Comparison of ENCODE assay signal across 13 cellular contexts in genomic region chr11:103624708-103625623, GRCh38.
DNase-seq lines count a peak whose midpoint lies in the region; ATAC-seq and TF ChIP-seq lines count a peak whose summit lies in the region.
"Had no signal": no experiment of that assay in that cellular context is flagged by ENCODE, and none has a peak within 500 bp of the region (broad histone marks: within the 10 kb centered on the region; RNA-seq: fewer than 3 reads in every experiment).

No MANE protein-coding gene starts in this region.

- H3K9me2 ChIP-seq in HCT116 (ENCODE audit: insufficient read depth) (no peaks in the 10 kb centered on the region), Karpas-422 (replicated peaks; ENCODE audit: insufficient read depth, low read length) (no peaks in the 10 kb centered on the region)

- H3K4me1 ChIP-seq in HCT116 (ENCODE audit: control insufficient read depth in 1 of 2, insufficient read depth in 2 of 2, low read length in 2 of 2) (peaks cover 0 to 13% of the 10 kb centered on the region in 2 experiments; a peak in 2 of 4 replicates), Karpas-422 (ENCODE audit: low read length) (peaks cover 1% of the 10 kb centered on the region; the same call in 1 of the 2 replicates)

- RAD21 ChIA-PET in HCT116 (lab: Charles Lee; ENCODE audit: low non-redundant PET in 1 of 2, low total read pairs in 2 of 2, uncharacterized antibody in 2 of 2, unreplicated experiment in 2 of 2): no interaction called here

- in situ Hi-C loops in ACHN (cut with HindIII; ENCODE audit: low pct_ligation_motif_present, low pct_unique_long_range_greater_than_20kb, low sequenced_read_pairs): no loop called here

- H3K9me3 ChIP-seq in HCT116 (ENCODE audit: control insufficient read depth in 1 of 2, insufficient read depth in 1 of 2, low read depth in 1 of 2, low read length in 2 of 2) (no peaks in the 10 kb centered on the region), Karpas-422 (ENCODE audit: low read length) (no peaks in the 10 kb centered on the region)
- H3K9me3 ChIP-seq: neutrophil had no signal

- no peak for TF ChIP-seq RAD21 in HCT116 (IDR thresholded peaks at IDR 0.05; ENCODE audit: low read depth)

- H3K27me3 ChIP-seq in HCT116 (ENCODE audit: insufficient read depth, low read length): no peaks in the 10 kb centered on the region
- H3K27me3 ChIP-seq in Karpas-422 (ENCODE audit: low read length): no peaks in the 10 kb centered on the region
- H3K27me3 ChIP-seq: neutrophil had no signal

- H3K4me3 ChIP-seq in HCT116 (replicated peaks in 1 of 2; ENCODE audit: low read depth in 1 of 2, low read length in 2 of 2) (no peak overlapping the region), Karpas-422 (ENCODE audit: low read length) (no peak overlapping the region)

- H3K9me3 Mint-ChIP-seq in WTC11: 0 out of 2 replicates have a peak, but pooled peaks cover 3% of the 10 kb centered on the region

- ATAC-seq in HCT116: peak; percentile 53; the same call in 1 of the 2 replicates
- ATAC-seq in WTC11: peak; percentile 72
- ATAC-seq in left ventricle myocardium superior: peak; percentile 43
- ATAC-seq in HG02852 (IDR thresholded peaks at IDR 0.05; ENCODE audit: unreplicated experiment): no peak
- no peak for ATAC-seq in GM21786 (IDR thresholded peaks at IDR 0.05; ENCODE audit: unreplicated experiment)
- no peak for ATAC-seq in GM18520 (IDR thresholded peaks at IDR 0.05; ENCODE audit: unreplicated experiment)

- H3K4me3 Mint-ChIP-seq in WTC11: no peak overlapping the region
- H3K4me3 Mint-ChIP-seq: CD4-positive, CD25-positive, alpha-beta regulatory T cell had no signal

- no peak for TF ChIP-seq CTCF in HCT116 (IDR thresholded peaks at IDR 0.05 in 2 of 3, conservative IDR thresholded peaks at IDR 0.05 in 1 of 3; ENCODE audit: borderline replicate concordance in 1 of 3, insufficient read depth in 1 of 3, low read depth in 2 of 3, low read length in 2 of 3)
- TF ChIP-seq CTCF in WTC11 (IDR thresholded peaks at IDR 0.05): no peak

- H3K4me2 ChIP-seq in HCT116 (ENCODE audit: low read length) (peak overlapping the region; percentile 44), Karpas-422 (ENCODE audit: low read depth, low read length, poor library complexity, severe bottlenecking) (no peak overlapping the region)

- no peak for TF ChIP-seq POLR2A in HCT116 (IDR thresholded peaks at IDR 0.05; ENCODE audit: borderline replicate concordance, extremely low read depth, insufficient read depth, insufficient read length)

- H4K20me1 ChIP-seq in HCT116 (ENCODE audit: insufficient read depth): no peaks in the 10 kb centered on the region
- no peaks in the 10 kb centered on the region for H4K20me1 ChIP-seq in Karpas-422 (ENCODE audit: insufficient read depth, low read depth, low read length)

- CTCF ChIA-PET in HCT116 (lab: Charles Lee) (no interaction called here), WTC11 (lab: Charles Lee) (no interaction called here)

- H3K79me2 ChIP-seq in HCT116 (ENCODE audit: insufficient read depth, low read length) (no peaks in the 10 kb centered on the region), Karpas-422 (ENCODE audit: low read length) (no peaks in the 10 kb centered on the region)

- no peak overlapping the region for H3K27ac ChIP-seq in HCT116 (ENCODE audit: low read depth, low read length)
- H3K27ac ChIP-seq in Karpas-422 (ENCODE audit: low read length): no peak overlapping the region
- H3K27ac ChIP-seq: neutrophil had no signal

- POLR2A ChIA-PET in HCT116 (lab: Charles Lee) (no interaction called here), WTC11 (lab: Charles Lee) (no interaction called here)

- no peaks in the 10 kb centered on the region for H3K36me3 Mint-ChIP-seq in WTC11
- H3K36me3 Mint-ChIP-seq: CD4-positive, CD25-positive, alpha-beta regulatory T cell had no signal

- H3K27me3 Mint-ChIP-seq in WTC11 (ENCODE audit: low read depth): peaks cover 3% of the 10 kb centered on the region; the same call in 1 of the 2 replicates
- H3K27me3 Mint-ChIP-seq: CD4-positive, CD25-positive, alpha-beta regulatory T cell had no signal

- BruUV-seq in HCT116 (replicated peaks; lab: Mats Ljungman, UMichigan): no TSS peak

- H3K27ac Mint-ChIP-seq in WTC11: peak overlapping the region; percentile 39

- intact Hi-C loops in HCT116 (cut with micrococcal nuclease) (no loop called here), left ventricle myocardium superior (cut with micrococcal nuclease) (no loop called here)

- peak; percentile 70 for DNase-seq in ACHN
- DNase-seq in HCT116 (ENCODE audit: low read depth, low spot score): no peak
- no peak for DNase-seq in WTC11 (ENCODE audit: low spot score)
- no peak for DNase-seq in left ventricle myocardium superior
- no peak for DNase-seq in Karpas-422
- DNase-seq: activated CD4-positive, alpha-beta T cell treated with anti-CD3 and anti-CD28 coated beads, Interleukin-2, amount 50 U/mL, for 4 hours; CD4-positive, CD25-positive, alpha-beta regulatory T cell; KBM-7; NK-92 treated with Interleukin-12 subunit alpha and Interleukin-12 subunit beta, amount 100 ng/mL, for 24 hours had no signal

- H2AFZ ChIP-seq in HCT116 (ENCODE audit: low read depth, low read length, poor library complexity, severe bottlenecking) (no peak overlapping the region), Karpas-422 (ENCODE audit: low read length) (no peak overlapping the region)

- H3K4me1 Mint-ChIP-seq in WTC11: peaks cover 24% of the 10 kb centered on the region

- H3K36me3 ChIP-seq in HCT116 (ENCODE audit: control insufficient read depth in 1 of 2, insufficient read depth in 2 of 2, low read length in 2 of 2) (no peaks in the 10 kb centered on the region), Karpas-422 (ENCODE audit: insufficient read depth, low read length) (no peaks in the 10 kb centered on the region)
- H3K36me3 ChIP-seq: neutrophil had no signal

- no peak overlapping the region for H3K9ac ChIP-seq in HCT116 (ENCODE audit: low read length)
- no peak overlapping the region for H3K9ac ChIP-seq in Karpas-422 (ENCODE audit: low read length)

TF ChIP-seq in HCT116, 20 proteins besides CTCF, POLR2A, EP300 and RAD21:
- TF ChIP-seq EGR1 (IDR thresholded peaks at IDR 0.05; ENCODE audit: low read depth) (no peak), EZH2phosphoT487 (IDR thresholded peaks at IDR 0.05; ENCODE audit: borderline replicate concordance) (no peak)
TF ChIP-seq in HCT116: peak in this region for 0.

TF ChIP-seq in WTC11, 78 proteins besides CTCF, POLR2A, EP300 and RAD21:
- TF ChIP-seq ATF3 (CRISPR knock-in tag; conservative IDR thresholded peaks at IDR 0.05) (no peak), HMGXB4 (CRISPR knock-in tag; IDR thresholded peaks at IDR 0.05) (no peak)
TF ChIP-seq in WTC11: peak in this region for 0.

Comparison
In these comparisons a context has a peak if more than half of its experiments do, and no peak if none do; other contexts are left out.
1. ATAC-seq: peak in HCT116 (single experiment), WTC11 (single experiment) and left ventricle myocardium superior (single experiment); none in HG02852 (single experiment), GM21786 (single experiment) and GM18520 (single experiment).